ENCODE assay signal across 2 cellular contexts in genomic region chr6:37931076-37931465, GRCh38.
A peak's percentile ranks its signal among the peaks of the same experiment; 100 is the strongest.
TF ChIP-seq lines count a peak whose summit lies in the region.

No MANE protein-coding gene starts in this region.

TF ChIP-seq in HepG2, 621 proteins besides CTCF, POLR2A, EP300 and RAD21:
- TF ChIP-seq HMG20A (CRISPR knock-in tag; IDR thresholded peaks at IDR 0.05; ENCODE audit: borderline replicate concordance), result no peak
- TF ChIP-seq SNAI1 (CRISPR knock-in tag; IDR thresholded peaks at IDR 0.05; ENCODE audit: borderline replicate concordance), result no peak
- TF ChIP-seq PITX1 (CRISPR knock-in tag; IDR thresholded peaks at IDR 0.05), result 0 out of 2 replicates have a peak, but pooled peaks have one; percentile 19
- TF ChIP-seq GATAD1 (CRISPR knock-in tag; IDR thresholded peaks at IDR 0.05), result no peak
- no peak for TF ChIP-seq NFE2L1 (CRISPR knock-in tag; IDR thresholded peaks at IDR 0.05; ENCODE audit: borderline replicate concordance)
- no peak for TF ChIP-seq RAD51 (IDR thresholded peaks at IDR 0.05; ENCODE audit: borderline replicate concordance)
- no peak for TF ChIP-seq HCFC1 (IDR thresholded peaks at IDR 0.05; ENCODE audit: low read depth, low read length)
- TF ChIP-seq ZNF260 (CRISPR knock-in tag; IDR thresholded peaks at IDR 0.05; ENCODE audit: borderline replicate concordance, low read depth), result no peak
- TF ChIP-seq LCORL (IDR thresholded peaks at IDR 0.05), result no peak
- TF ChIP-seq LCORL (CRISPR knock-in tag; IDR thresholded peaks at IDR 0.05), result 0 out of 2 replicates have a peak, but pooled peaks have one; percentile 0
- no peak for TF ChIP-seq ZNF709 (CRISPR knock-in tag; IDR thresholded peaks at IDR 0.05)
- TF ChIP-seq DR1 (CRISPR knock-in tag; IDR thresholded peaks at IDR 0.05), result no peak
- TF ChIP-seq ZNF460 (CRISPR knock-in tag; IDR thresholded peaks at IDR 0.05; ENCODE audit: borderline replicate concordance), result peak; percentile 36; the same call in 1 of the 2 replicates
- no peak for TF ChIP-seq ADNP (CRISPR knock-in tag; IDR thresholded peaks at IDR 0.05)
- no peak for TF ChIP-seq ZFP90 (CRISPR knock-in tag; IDR thresholded peaks at IDR 0.05; ENCODE audit: borderline replicate concordance)
- no peak for TF ChIP-seq ZKSCAN5 (CRISPR knock-in tag; IDR thresholded peaks at IDR 0.05)
- TF ChIP-seq CREM (IDR thresholded peaks at IDR 0.05), result no peak
- TF ChIP-seq CREM (CRISPR knock-in tag; IDR thresholded peaks at IDR 0.05), result no peak
TF ChIP-seq in HepG2: peak in this region for 3.

TF ChIP-seq in K562, 482 proteins besides CTCF, POLR2A, EP300 and RAD21:
- TF ChIP-seq ZNF395 (CRISPR knock-in tag; IDR thresholded peaks at IDR 0.05), result no peak
- no peak for TF ChIP-seq RBBP5 (IDR thresholded peaks at IDR 0.05; ENCODE audit: borderline replicate concordance, insufficient read depth, low read length, poor library complexity, severe bottlenecking)
- no peak for TF ChIP-seq NCOA4 (IDR thresholded peaks at IDR 0.05; ENCODE audit: partially characterized antibody)
- TF ChIP-seq MCM7 (IDR thresholded peaks at IDR 0.05), result no peak
